In genomic region chr13:81757348-81757950, GRCh38 we compare ENCODE assay signal across 1 cellular context.
TF ChIP-seq lines count a peak whose summit lies in the region.

No MANE protein-coding gene starts in this region.

TF ChIP-seq in HepG2, 621 proteins besides CTCF, POLR2A, EP300 and RAD21 (continued from another document):
- TF ChIP-seq MXD1 (CRISPR knock-in tag; IDR thresholded peaks at IDR 0.05) (no peak), ZNF30 (CRISPR knock-in tag; IDR thresholded peaks at IDR 0.05) (no peak), ZNF616 (CRISPR knock-in tag; IDR thresholded peaks at IDR 0.05; ENCODE audit: low read depth) (no peak)
- TF ChIP-seq, protein P1, sequence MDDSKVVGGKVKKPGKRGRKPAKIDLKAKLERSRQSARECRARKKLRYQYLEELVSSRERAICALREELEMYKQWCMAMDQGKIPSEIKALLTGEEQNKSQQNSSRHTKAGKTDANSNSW (CRISPR knock-in tag; IDR thresholded peaks at IDR 0.05; ENCODE audit: borderline replicate concordance) = no peak
